In genomic region chr12:97835541-97835940, GRCh38 we compare ENCODE assay signal across 40 cellular contexts.
"Had no signal": no experiment of that assay in that cellular context is flagged by ENCODE, and none has a peak within 500 bp of the region (broad histone marks: within the 10 kb centered on the region; RNA-seq: fewer than 3 reads in every experiment).

No MANE protein-coding gene starts in this region.

- ATAC-seq: activated naive CD4-positive, alpha-beta T cell treated with anti-CD3 and anti-CD28 coated beads, Interleukin-2, amount 50 U/mL, for 72 hours; activated naive CD8-positive, alpha-beta T cell treated with anti-CD3 and anti-CD28 coated beads, Interleukin-2, amount 50 U/mL, for 24 hours; activated T-cell treated with anti-CD3 and anti-CD28 coated beads, Interleukin-2, amount 50 U/mL, for 4 hours; activated T-cell treated with anti-CD3 and anti-CD28 coated beads, Interleukin-2, amount 50 U/mL, for 72 hours; activated T-helper 17 cell treated with anti-CD3 and anti-CD28 coated beads, Interleukin-2, amount 50 U/mL, for 72 hours; body of pancreas had no signal

- H3K4me3 Mint-ChIP-seq: activated naive CD4-positive, alpha-beta T cell treated with anti-CD3 and anti-CD28 coated beads for 36 hours; activated naive CD4-positive, alpha-beta T cell treated with anti-CD3 and anti-CD28 coated beads, Interleukin-2, amount 10 ng/mL, durations not matched to agents 7 days and 5 days; activated naive CD4-positive, alpha-beta T cell treated with anti-CD3 and anti-CD28 coated beads, Interleukin-2, amount 50 U/mL, for 24 hours; activated naive CD8-positive, alpha-beta T cell; activated naive CD8-positive, alpha-beta T cell treated with anti-CD3 and anti-CD28 coated beads for 36 hours; activated naive CD8-positive, alpha-beta T cell treated with anti-CD3 and anti-CD28 coated beads, Interleukin-2, amount 10 ng/mL, durations not matched to agents 7 days and 5 days; activated naive CD8-positive, alpha-beta T cell treated with anti-CD3 and anti-CD28 coated beads, Interleukin-2, amount 50 U/mL, for 24 hours; activated T-cell treated with anti-CD3 and anti-CD28 coated beads, Interleukin-2, amount 50 U/mL, for 24 hours; activated T-cell treated with anti-CD3 and anti-CD28 coated beads, Interleukin-2, amount 50 U/mL, for 4 hours; activated T-cell treated with anti-CD3 and anti-CD28 coated beads, Interleukin-2, amount 50 U/mL, for 72 hours; activated T-helper 1 cell treated with anti-CD3 and anti-CD28 coated beads, Interleukin-12 subunit alpha, Interleukin-12 subunit beta, Interleukin-2, Interleukin-4 antibody, amounts not matched to agents 30 ng/mL and 10 ng/mL and 1 ng/mL, durations not matched to agents 14 hours and 24 hours and 36 hours; activated T-helper 17 cell treated with anti-CD3 and anti-CD28 coated beads, Interleukin-2, amount 50 U/mL, for 72 hours; brain; central memory CD8-positive, alpha-beta T cell had no signal

- H3K9me3 ChIP-seq: adrenal gland, ascending aorta, body of pancreas, breast epithelium had no signal

- H3K27ac ChIP-seq: adrenal gland, ascending aorta, body of pancreas, brain microvascular endothelial cell, breast epithelium, cardiac muscle cell had no signal

- H3K9me3 Mint-ChIP-seq: activated naive CD4-positive, alpha-beta T cell treated with anti-CD3 and anti-CD28 coated beads, Interleukin-2, amount 10 ng/mL, durations not matched to agents 7 days and 5 days; activated naive CD8-positive, alpha-beta T cell treated with anti-CD3 and anti-CD28 coated beads, Interleukin-2, amount 10 ng/mL, durations not matched to agents 7 days and 5 days; activated naive CD8-positive, alpha-beta T cell treated with anti-CD3 and anti-CD28 coated beads, Interleukin-2, amount 50 U/mL, for 24 hours; activated T-cell treated with anti-CD3 and anti-CD28 coated beads, Interleukin-2, amount 50 U/mL, for 4 hours; activated T-helper 1 cell treated with anti-CD3 and anti-CD28 coated beads, Interleukin-12 subunit alpha, Interleukin-12 subunit beta, Interleukin-2, Interleukin-4 antibody, amounts not matched to agents 30 ng/mL and 10 ng/mL and 1 ng/mL, durations not matched to agents 14 hours and 24 hours and 36 hours; activated T-helper 17 cell treated with anti-CD3 and anti-CD28 coated beads, Interleukin-2, amount 50 U/mL, for 72 hours; activated T-helper 2 cell treated with anti-CD3 and anti-CD28 coated beads, Interferon-gamma antibody, Interleukin-2, Interleukin-4, amounts not matched to agents 10 μg/mL and 5 μg/mL and 100 μg/mL, durations not matched to agents 14 hours and 24 hours and 36 hours had no signal

- H3K27ac Mint-ChIP-seq: activated naive CD4-positive, alpha-beta T cell treated with anti-CD3 and anti-CD28 coated beads for 36 hours; activated naive CD4-positive, alpha-beta T cell treated with anti-CD3 and anti-CD28 coated beads, Interleukin-2, amount 10 ng/mL, durations not matched to agents 7 days and 5 days; activated naive CD4-positive, alpha-beta T cell treated with anti-CD3 and anti-CD28 coated beads, Interleukin-2, amount 50 U/mL, for 24 hours; activated naive CD4-positive, alpha-beta T cell treated with anti-CD3 and anti-CD28 coated beads, Interleukin-2, amount 50 U/mL, for 72 hours; activated naive CD8-positive, alpha-beta T cell; activated naive CD8-positive, alpha-beta T cell treated with anti-CD3 and anti-CD28 coated beads for 36 hours; activated naive CD8-positive, alpha-beta T cell treated with anti-CD3 and anti-CD28 coated beads, Interleukin-2, amount 10 ng/mL, durations not matched to agents 7 days and 5 days; activated naive CD8-positive, alpha-beta T cell treated with anti-CD3 and anti-CD28 coated beads, Interleukin-2, amount 50 U/mL, for 24 hours; activated T-cell treated with anti-CD3 and anti-CD28 coated beads, Interleukin-2, amount 50 U/mL, for 24 hours; activated T-cell treated with anti-CD3 and anti-CD28 coated beads, Interleukin-2, amount 50 U/mL, for 72 hours; activated T-helper 1 cell treated with anti-CD3 and anti-CD28 coated beads, Interleukin-12 subunit alpha, Interleukin-12 subunit beta, Interleukin-2, Interleukin-4 antibody, amounts not matched to agents 30 ng/mL and 10 ng/mL and 1 ng/mL, durations not matched to agents 14 hours and 24 hours and 36 hours; activated T-helper 17 cell treated with anti-CD3 and anti-CD28 coated beads, Interleukin-2, amount 50 U/mL, for 72 hours; activated T-helper 2 cell treated with anti-CD3 and anti-CD28 coated beads, Interferon-gamma antibody, Interleukin-2, Interleukin-4, amounts not matched to agents 10 μg/mL and 5 μg/mL and 100 μg/mL, durations not matched to agents 14 hours and 24 hours and 36 hours had no signal

- H3K27me3 ChIP-seq: adrenal gland, ascending aorta, body of pancreas, brain microvascular endothelial cell, breast epithelium, cardiac muscle cell had no signal

- H3K4me1 ChIP-seq: adrenal gland, ascending aorta, body of pancreas, breast epithelium had no signal

- H3K4me3 ChIP-seq: adrenal gland, ascending aorta, body of pancreas, breast epithelium, cardiac muscle cell had no signal

- DNase-seq: activated effector memory CD4-positive, alpha-beta T cell treated with anti-CD3 and anti-CD28 coated beads, Interleukin-2, amount 50 U/mL, for 16 hours; activated effector memory CD4-positive, alpha-beta T cell treated with Interleukin-2 at 50 U/mL for 16 hours; activated gamma-delta T cell; activated gamma-delta T cell treated with Interleukin-2 at 50 U/mL for 16 hours; activated naive CD4-positive, alpha-beta T cell; activated naive CD4-positive, alpha-beta T cell treated with anti-CD3 and anti-CD28 coated beads for 36 hours; activated naive CD4-positive, alpha-beta T cell treated with anti-CD3 and anti-CD28 coated beads, Interleukin-2, amount 10 ng/mL, durations not matched to agents 7 days and 5 days; activated naive CD4-positive, alpha-beta T cell treated with anti-CD3 and anti-CD28 coated beads, Interleukin-2, amount 50 U/mL, for 16 hours; activated naive CD4-positive, alpha-beta T cell treated with Interleukin-2 at 50 U/mL for 16 hours; activated naive CD8-positive, alpha-beta T cell treated with anti-CD3 and anti-CD28 coated beads for 36 hours; activated naive CD8-positive, alpha-beta T cell treated with anti-CD3 and anti-CD28 coated beads, Interleukin-2, amount 10 ng/mL, durations not matched to agents 7 days and 5 days; activated naive CD8-positive, alpha-beta T cell treated with anti-CD3 and anti-CD28 coated beads, Interleukin-2, amount 50 U/mL, for 24 hours; activated T-cell treated with anti-CD3 and anti-CD28 coated beads, Interleukin-2, amount 50 U/mL, for 1 hour; activated T-cell treated with anti-CD3 and anti-CD28 coated beads, Interleukin-2, amount 50 U/mL, for 24 hours; activated T-cell treated with anti-CD3 and anti-CD28 coated beads, Interleukin-2, amount 50 U/mL, for 4 hours; activated T-cell treated with anti-CD3 and anti-CD28 coated beads, Interleukin-2, amount 50 U/mL, for 48 hours; activated T-cell treated with anti-CD3 and anti-CD28 coated beads, Interleukin-2, amount 50 U/mL, for 72 hours; adrenal gland; amniotic stem cell; amygdala; anterior cingulate cortex; aorta; body of pancreas; brain microvascular endothelial cell; caudate nucleus; central memory CD4-positive, alpha-beta T cell; cerebellar nuclear complex had no signal

- FAIRE-seq: astrocyte, bronchial epithelial cell had no signal

- H3K4me1 Mint-ChIP-seq: activated naive CD4-positive, alpha-beta T cell treated with anti-CD3 and anti-CD28 coated beads, Interleukin-2, amount 10 ng/mL, durations not matched to agents 7 days and 5 days; activated naive CD4-positive, alpha-beta T cell treated with anti-CD3 and anti-CD28 coated beads, Interleukin-2, amount 50 U/mL, for 24 hours; activated naive CD8-positive, alpha-beta T cell treated with anti-CD3 and anti-CD28 coated beads for 36 hours; activated naive CD8-positive, alpha-beta T cell treated with anti-CD3 and anti-CD28 coated beads, Interleukin-2, amount 10 ng/mL, durations not matched to agents 7 days and 5 days; activated naive CD8-positive, alpha-beta T cell treated with anti-CD3 and anti-CD28 coated beads, Interleukin-2, amount 50 U/mL, for 24 hours; activated T-helper 17 cell treated with anti-CD3 and anti-CD28 coated beads, Interleukin-2, amount 50 U/mL, for 72 hours; brain; central memory CD8-positive, alpha-beta T cell had no signal

- H3K27me3 Mint-ChIP-seq: activated naive CD4-positive, alpha-beta T cell treated with anti-CD3 and anti-CD28 coated beads, Interleukin-2, amount 10 ng/mL, durations not matched to agents 7 days and 5 days; activated naive CD4-positive, alpha-beta T cell treated with anti-CD3 and anti-CD28 coated beads, Interleukin-2, amount 50 U/mL, for 24 hours; activated naive CD8-positive, alpha-beta T cell; activated naive CD8-positive, alpha-beta T cell treated with anti-CD3 and anti-CD28 coated beads for 36 hours; activated naive CD8-positive, alpha-beta T cell treated with anti-CD3 and anti-CD28 coated beads, Interleukin-2, amount 10 ng/mL, durations not matched to agents 7 days and 5 days; activated naive CD8-positive, alpha-beta T cell treated with anti-CD3 and anti-CD28 coated beads, Interleukin-2, amount 50 U/mL, for 24 hours; activated T-cell treated with anti-CD3 and anti-CD28 coated beads, Interleukin-2, amount 50 U/mL, for 24 hours; activated T-helper 17 cell treated with anti-CD3 and anti-CD28 coated beads, Interleukin-2, amount 50 U/mL, for 72 hours; brain; central memory CD8-positive, alpha-beta T cell had no signal

- H3K36me3 ChIP-seq: adrenal gland, ascending aorta, brain microvascular endothelial cell, breast epithelium, cardiac muscle cell had no signal

- H3K36me3 Mint-ChIP-seq: activated naive CD4-positive, alpha-beta T cell treated with anti-CD3 and anti-CD28 coated beads, Interleukin-2, amount 10 ng/mL, durations not matched to agents 7 days and 5 days; activated naive CD4-positive, alpha-beta T cell treated with anti-CD3 and anti-CD28 coated beads, Interleukin-2, amount 50 U/mL, for 24 hours; activated naive CD4-positive, alpha-beta T cell treated with anti-CD3 and anti-CD28 coated beads, Interleukin-2, amount 50 U/mL, for 72 hours; activated naive CD8-positive, alpha-beta T cell; activated naive CD8-positive, alpha-beta T cell treated with anti-CD3 and anti-CD28 coated beads for 36 hours; activated naive CD8-positive, alpha-beta T cell treated with anti-CD3 and anti-CD28 coated beads, Interleukin-2, amount 10 ng/mL, durations not matched to agents 7 days and 5 days; brain had no signal
